ENCODE assay signal across 12 cellular contexts in the genomic region with DNA sequence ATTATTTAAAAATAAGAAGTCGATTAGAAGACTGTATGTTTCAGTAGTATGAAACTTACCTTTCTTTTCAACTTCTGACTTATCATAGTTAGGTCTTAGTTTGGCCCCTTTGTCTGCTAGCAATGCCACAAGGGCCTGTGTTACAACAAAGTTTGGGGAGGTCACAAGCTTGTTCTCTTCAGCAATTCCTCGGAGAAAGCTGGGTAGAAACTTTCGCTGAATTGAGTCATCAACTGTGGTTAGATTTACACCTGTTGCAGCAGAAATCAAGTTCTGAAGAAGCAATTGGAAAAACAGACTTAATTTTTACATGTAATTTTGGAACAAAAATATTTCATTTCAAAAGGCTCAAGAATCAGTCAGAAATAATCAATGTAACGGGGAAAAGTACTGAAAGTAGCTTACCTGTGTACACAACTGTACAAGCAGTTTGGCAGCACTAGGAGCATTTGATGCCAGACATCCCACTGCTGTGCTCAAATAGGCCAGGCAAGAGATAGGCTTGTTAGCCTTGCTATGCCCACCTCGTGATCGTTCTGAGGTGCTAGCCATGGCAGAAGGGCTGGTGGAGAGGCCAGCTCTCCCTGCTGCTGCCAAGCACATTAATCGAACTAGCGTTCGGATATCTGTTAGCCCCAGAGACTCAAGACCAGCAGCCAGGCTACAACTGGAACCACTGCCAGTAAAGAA.
"Had no signal": no experiment of that assay in that cellular context is flagged by ENCODE, and none has a peak within 500 bp of the region (broad histone marks: within the 10 kb centered on the region; RNA-seq: fewer than 3 reads in every experiment).

No MANE protein-coding gene starts in this region.

- H3K9me3 ChIP-seq: mucosa of descending colon had no signal

- H3K27ac ChIP-seq: brain microvascular endothelial cell, epithelial cell of prostate had no signal

- ATAC-seq: mucosa of descending colon; natural killer cell treated with Interleukin-12 subunit alpha and Interleukin-12 subunit beta and Interleukin-15 and Interleukin-18, amount 100 ng/mL, for 72 hours; stimulated activated memory B cell treated with anti-CD40 and anti-IgM and Interleukin-4, amounts not matched to agents 10 μg/mL and 1 μg/mL and 100 μg/mL, for 72 hours; T-helper 17 cell had no signal

- H3K27me3 ChIP-seq: brain microvascular endothelial cell had no signal

- DNase-seq: activated CD4-positive, alpha-beta T cell treated with anti-CD3 and anti-CD28 coated beads, Interleukin-2, amount 50 U/mL, for 1 hour; activated gamma-delta T cell treated with Interleukin-2 at 50 U/mL for 16 hours; activated naive CD8-positive, alpha-beta T cell treated with anti-CD3 and anti-CD28 coated beads, Interleukin-2, amount 10 ng/mL, durations not matched to agents 7 days and 5 days; anterior cingulate cortex; brain microvascular endothelial cell; foreskin melanocyte; mucosa of descending colon; stimulated activated CD4-positive, alpha-beta T cell treated with anti-CD3 and anti-CD28 coated beads, Interleukin-2, amount 100 ng/mL, for 48 hours; T-helper 17 cell had no signal

- H3K4me3 ChIP-seq: mucosa of descending colon had no signal
